ENCODE assay signal across 8 cellular contexts in the genomic region with DNA sequence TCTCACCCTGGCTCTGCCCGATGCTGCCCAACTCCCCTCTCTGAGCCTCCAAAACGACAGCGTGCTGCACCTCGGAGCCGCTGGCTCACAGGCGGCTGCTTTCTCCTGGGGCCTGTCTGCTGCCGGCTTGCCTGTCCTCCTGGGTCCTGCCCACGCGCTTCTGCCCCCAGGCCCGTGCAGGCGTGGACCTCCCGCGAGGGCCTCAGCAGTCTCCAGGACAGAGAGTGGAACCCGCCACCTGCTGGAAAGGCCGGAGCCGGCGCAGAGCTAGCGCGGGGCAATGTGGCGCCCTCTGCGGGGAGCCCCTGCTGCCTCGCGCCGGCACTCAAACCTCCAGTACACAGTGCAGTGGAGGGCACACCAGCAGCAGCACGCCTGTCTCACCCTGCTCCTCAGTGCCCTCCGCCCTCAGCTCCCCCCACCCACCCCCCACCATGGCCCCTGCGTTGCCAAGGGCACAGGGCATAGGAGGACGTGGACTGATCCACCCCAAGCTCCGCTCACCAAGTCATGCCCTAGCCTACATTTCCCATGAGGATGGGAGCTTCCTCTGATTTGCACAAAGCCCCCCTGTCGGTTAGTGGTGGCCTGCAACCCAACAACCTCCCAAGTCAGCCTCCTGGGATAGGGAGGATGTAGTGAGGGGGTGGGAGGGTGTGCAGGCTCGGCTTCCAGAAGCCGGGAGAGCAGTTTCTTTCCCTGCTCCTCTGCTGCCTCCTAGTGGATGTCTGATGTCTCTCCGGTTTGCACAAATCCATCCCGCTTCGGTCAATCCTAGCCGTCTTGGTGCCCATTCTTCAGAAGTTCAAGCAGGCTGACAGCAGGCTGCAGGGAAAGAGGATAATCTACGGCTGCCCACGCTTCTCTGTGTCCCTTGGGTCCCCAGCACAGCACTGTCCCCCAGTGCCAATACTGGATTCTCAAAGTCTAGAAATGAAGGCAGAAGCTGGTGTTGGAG. TPM values are rescaled to one million over a fixed set of nuclear protein-coding genes. Genes with fewer than 3 reads are reported as not detected.
A peak's percentile ranks its signal among the peaks of the same experiment; 100 is the strongest.
DNase-seq lines count a peak whose midpoint lies in the region; ATAC-seq and TF ChIP-seq lines count a peak whose summit lies in the region.

No MANE protein-coding gene starts in this region.

- H3K9ac ChIP-seq in Loucy (ENCODE audit: low read depth, low read length, poor library complexity, severe bottlenecking) (no peak overlapping the region), fibroblast of lung (ENCODE audit: insufficient read depth, low read length) (no peak overlapping the region)

- no peaks in the 10 kb centered on the region for H3K36me3 Mint-ChIP-seq in activated T-helper 17 cell treated with anti-CD3 and anti-CD28 coated beads, Interleukin-2, amount 50 U/mL, for 72 hours (ENCODE audit: low read depth)
- H3K36me3 Mint-ChIP-seq in natural killer cell: no peaks in the 10 kb centered on the region

- no peaks in the 10 kb centered on the region for H3F3A ChIP-seq in Loucy (ENCODE audit: low read depth)

- H3K27me3 ChIP-seq in Loucy (ENCODE audit: insufficient read depth, low read length, poor library complexity, severe bottlenecking) (no peaks in the 10 kb centered on the region), fibroblast of lung (ENCODE audit: control insufficient read depth, insufficient read depth, low read length) (no peaks in the 10 kb centered on the region)

- H3K36me3 ChIP-seq in Loucy (ENCODE audit: insufficient read depth, low read length) (no peaks in the 10 kb centered on the region), fibroblast of lung (ENCODE audit: control insufficient read depth, insufficient read depth, low read length) (no peaks in the 10 kb centered on the region)

- H3K79me2 ChIP-seq in Loucy (ENCODE audit: insufficient read depth, low read length): no peaks in the 10 kb centered on the region
- H3K79me2 ChIP-seq in fibroblast of lung (ENCODE audit: control insufficient read depth, insufficient read depth, low read length): no peaks in the 10 kb centered on the region

- H3K27me3 Mint-ChIP-seq in activated T-helper 17 cell treated with anti-CD3 and anti-CD28 coated beads, Interleukin-2, amount 50 U/mL, for 72 hours: peaks cover 7% of the 10 kb centered on the region
- H3K27me3 Mint-ChIP-seq in natural killer cell (ENCODE audit: low read depth in 2 of 2): peaks cover 0 to 27% of the 10 kb centered on the region in 2 donors

- peaks cover 10% of the 10 kb centered on the region for H3K4me1 ChIP-seq in Loucy (ENCODE audit: insufficient read depth, low read length, poor library complexity, severe bottlenecking)
- peaks cover 5% of the 10 kb centered on the region for H3K4me1 ChIP-seq in fibroblast of lung (ENCODE audit: control insufficient read depth, extremely low read depth, insufficient read depth, low read length)

- H3K27ac Mint-ChIP-seq in activated T-helper 17 cell treated with anti-CD3 and anti-CD28 coated beads, Interleukin-2, amount 50 U/mL, for 72 hours: no peak overlapping the region
- H3K27ac Mint-ChIP-seq in natural killer cell: peak overlapping the region in 1 of 2 donors; percentile 37

- H3K27ac ChIP-seq in fibroblast of lung (ENCODE audit: insufficient read depth, low read length): no peak overlapping the region

- no peaks in the 10 kb centered on the region for H3K4me1 Mint-ChIP-seq in activated T-helper 17 cell treated with anti-CD3 and anti-CD28 coated beads, Interleukin-2, amount 50 U/mL, for 72 hours
- H3K4me1 Mint-ChIP-seq in natural killer cell: peaks cover 2 to 33% of the 10 kb centered on the region in 2 donors

- H3K4me2 ChIP-seq in Loucy (ENCODE audit: low read depth, low read length, poor library complexity, severe bottlenecking): peak overlapping the region; percentile 61
- H3K4me2 ChIP-seq in fibroblast of lung (ENCODE audit: extremely low read depth, insufficient read depth, low read length): peak overlapping the region; percentile 56

- H3K4me3 ChIP-seq in Loucy (ENCODE audit: low read length, poor library complexity, severe bottlenecking) (no peak overlapping the region), fibroblast of lung (replicated peaks in 1 of 4; ENCODE audit: control extremely low read depth in 1 of 4, insufficient read depth in 1 of 4, low read depth in 3 of 4, low read length in 4 of 4) (no peak overlapping the region)

- TF ChIP-seq CTCF in GM13976 (IDR thresholded peaks at IDR 0.05; ENCODE audit: borderline replicate concordance, control extremely low read depth, extremely low read depth, insufficient read depth, missing control alignments) (peak; percentile 66), Loucy (conservative IDR thresholded peaks at IDR 0.05; ENCODE audit: low read length) (peak; percentile 73), fibroblast of lung (conservative IDR thresholded peaks at IDR 0.05 in 1 of 2, IDR thresholded peaks at IDR 0.05 in 1 of 2; ENCODE audit: low read depth in 1 of 2, low read length in 2 of 2) (peak; percentile 85 to 91), natural killer cell (IDR thresholded peaks at IDR 0.05) (peak; percentile 99)

- no peaks in the 10 kb centered on the region for H3K9me2 ChIP-seq in Loucy (replicated peaks; ENCODE audit: low read depth, low read length)

- peak overlapping the region; percentile 66 for H3K4me3 Mint-ChIP-seq in activated T-helper 17 cell treated with anti-CD3 and anti-CD28 coated beads, Interleukin-2, amount 50 U/mL, for 72 hours
- H3K4me3 Mint-ChIP-seq in natural killer cell: peak overlapping the region; percentile 68

- in situ Hi-C loops in GM13976 (cut with MboI; ENCODE audit: low sequenced_read_pairs, unreplicated experiment): loop anchor here (10.0 kb wide), 2 partner anchors 295 to 495 kb away; a partner anchor contains a TSS

- H4K20me1 ChIP-seq in Loucy (ENCODE audit: insufficient read depth, low read length, poor library complexity, severe bottlenecking) (no peaks in the 10 kb centered on the region), fibroblast of lung (ENCODE audit: control insufficient read depth, extremely low read depth, insufficient read depth, low read length) (no peaks in the 10 kb centered on the region)

- peak; percentile 81 for ATAC-seq in activated T-helper 17 cell treated with anti-CD3 and anti-CD28 coated beads, Interleukin-2, amount 50 U/mL, for 72 hours (replicated peaks)
- ATAC-seq in natural killer cell (peak; percentile 95 to 98 (median 98)), GM21515 (IDR thresholded peaks at IDR 0.05; ENCODE audit: unreplicated experiment) (no peak)

- peak overlapping the region; percentile 86 for H2AFZ ChIP-seq in Loucy (ENCODE audit: low read length)
- peak overlapping the region; percentile 47 for H2AFZ ChIP-seq in fibroblast of lung (ENCODE audit: low read length)

- H3K9me3 Mint-ChIP-seq in activated T-helper 17 cell treated with anti-CD3 and anti-CD28 coated beads, Interleukin-2, amount 50 U/mL, for 72 hours: no peaks in the 10 kb centered on the region
- no peaks in the 10 kb centered on the region for H3K9me3 Mint-ChIP-seq in natural killer cell

- DNase-seq in GM13976 (ENCODE audit: low spot score): peak; percentile 76
- DNase-seq in RPMI8226: peak; percentile 88
- peak; percentile 78 to 90 for DNase-seq in fibroblast of lung (ENCODE audit: low read depth in 2 of 2)
- peak; percentile 77 for DNase-seq in natural killer cell
- DNase-seq in stimulated activated naive CD4-positive, alpha-beta T cell treated with Interleukin-2 at 50 U/mL for 16 hours (lab: John Stamatoyannopoulos, UW): peak; percentile 53

- intact Hi-C loops in natural killer cell (cut with micrococcal nuclease): loop anchor here (1.0 to 5.0 kb wide), 4 partner anchors 296 to 723 kb away; no protein-coding TSS in a partner anchor

- H3K9me3 ChIP-seq in Loucy (ENCODE audit: insufficient read depth, low read depth, low read length) (no peaks in the 10 kb centered on the region), fibroblast of lung (ENCODE audit: control insufficient read depth, insufficient read depth, low read depth, low read length) (no peaks in the 10 kb centered on the region)

RNA-seq across cellular contexts. Expression of a gene that starts 25.2 kb away (rescaled TPM):
- total RNA-seq in activated T-helper 17 cell treated with anti-CD3 and anti-CD28 coated beads, Interleukin-2, amount 50 U/mL, for 72 hours: 1 to 10 TPM in 1 of 2 donors, under 1 TPM in 1; 0.22 to 1.2 TPM
- total RNA-seq in fibroblast of lung: 0.66 and 1.5 TPM in 2 replicates
- polyA plus RNA-seq in fibroblast of lung: 2.5 and 16.3 TPM in 2 replicates
- 3.0 and 21.1 TPM in 2 replicates for polyA plus RNA-seq in fibroblast of lung (2012)
- polyA minus RNA-seq in fibroblast of lung (ENCODE audit: low replicate concordance): 2.4 and 13.1 TPM in 2 replicates
- total RNA-seq in natural killer cell: under 1 TPM in 2 of 3 donors, not detected in 1; 0.24 to 0.25 TPM

RNA-seq across cellular contexts. Expression of a gene that starts 30.9 kb away (rescaled TPM):
- total RNA-seq in activated T-helper 17 cell treated with anti-CD3 and anti-CD28 coated beads, Interleukin-2, amount 50 U/mL, for 72 hours: not detected
- total RNA-seq in fibroblast of lung: not detected in 2 replicates
- not detected in 2 replicates for polyA plus RNA-seq in fibroblast of lung
- polyA plus RNA-seq in fibroblast of lung (2012): not detected in 2 replicates
- polyA minus RNA-seq in fibroblast of lung (ENCODE audit: low replicate concordance): not detected in 2 replicates
- total RNA-seq in natural killer cell: not detected

RNA-seq across cellular contexts. Expression of a gene that starts 45.6 kb away (rescaled TPM):
- under 1 TPM in 1 of 2 donors, not detected in 1; 0.82 TPM for total RNA-seq in activated T-helper 17 cell treated with anti-CD3 and anti-CD28 coated beads, Interleukin-2, amount 50 U/mL, for 72 hours
- not detected in 2 replicates for total RNA-seq in fibroblast of lung
- not detected in 2 replicates for polyA plus RNA-seq in fibroblast of lung
- not detected in 2 replicates for polyA plus RNA-seq in fibroblast of lung (2012)
- polyA minus RNA-seq in fibroblast of lung (ENCODE audit: low replicate concordance): not detected in 2 replicates
- under 1 TPM in 1 of 3 donors, not detected in 2; 0.18 TPM for total RNA-seq in natural killer cell
